22 cellular contexts compared by ENCODE assay signal in genomic region chr10:28284126-28284525, GRCh38. TPM values are rescaled to one million over a fixed set of nuclear protein-coding genes. Genes with fewer than 3 reads are reported as not detected.
DNase-seq lines count a peak whose midpoint lies in the region; ATAC-seq, FAIRE-seq and TF ChIP-seq lines count a peak whose summit lies in the region.
"Had no signal": no experiment of that assay in that cellular context is flagged by ENCODE, and none has a peak within 500 bp of the region (broad histone marks: within the 10 kb centered on the region; RNA-seq: fewer than 3 reads in every experiment).

No MANE protein-coding gene starts in this region.

- no peaks in the 10 kb centered on the region for H3K36me3 ChIP-seq in esophagus muscularis mucosa
- H3K36me3 ChIP-seq: colonic mucosa had no signal

- H3K27me3 Mint-ChIP-seq in progenitor cell of endocrine pancreas, result no peaks in the 10 kb centered on the region

- H3K36me3 Mint-ChIP-seq in progenitor cell of endocrine pancreas (ENCODE audit: insufficient read depth), result no peaks in the 10 kb centered on the region

- intact Hi-C loops in esophagus muscularis mucosa (cut with DNase I), result no loop called here

- TF ChIP-seq EP300 in esophagus muscularis mucosa (IDR thresholded peaks at IDR 0.05), result no peak

- no peak for ATAC-seq in HG02588 (IDR thresholded peaks at IDR 0.05; ENCODE audit: unreplicated experiment)

- no peaks in the 10 kb centered on the region for H3K27me3 ChIP-seq in esophagus muscularis mucosa
- H3K27me3 ChIP-seq: colonic mucosa had no signal

- no peaks in the 10 kb centered on the region for H3K9me3 ChIP-seq in esophagus muscularis mucosa
- H3K9me3 ChIP-seq: colonic mucosa had no signal

- no peak for TF ChIP-seq POLR2A in esophagus muscularis mucosa (IDR thresholded peaks at IDR 0.05; ENCODE audit: low read depth)

- H3K4me1 Mint-ChIP-seq in progenitor cell of endocrine pancreas (ENCODE audit: low read depth), result peaks cover 26% of the 10 kb centered on the region

- H3K9me3 Mint-ChIP-seq in progenitor cell of endocrine pancreas (ENCODE audit: low read depth), result no peaks in the 10 kb centered on the region

- peak overlapping the region; percentile 27 for H3K4me3 Mint-ChIP-seq in progenitor cell of endocrine pancreas (ENCODE audit: low read depth)

- peak overlapping the region; percentile 88 for H3K27ac Mint-ChIP-seq in progenitor cell of endocrine pancreas

- peak; percentile 70 for DNase-seq in ELF-1 (ENCODE audit: low read depth, low spot score)
- DNase-seq in NCI-H1436 treated with DMSO at 0.1 percent for 48 hours (lab: John Stamatoyannopoulos, UW), result peak; percentile 1
- DNase-seq in esophagus muscularis mucosa (ENCODE audit: extremely low spot score), result no peak
- no peak for DNase-seq in progenitor cell of endocrine pancreas (ENCODE audit: low spot score, unreplicated experiment)
- DNase-seq in D721Med (ENCODE audit: insufficient read length, low spot score), result no peak
- no peak for DNase-seq in SKM-1 treated with dmso at 0.1 percent for 144 hours (lab: John Stamatoyannopoulos, UW; ENCODE audit: unreplicated experiment)
- no peak for DNase-seq in RKO (ENCODE audit: low spot score)
- DNase-seq: activated effector memory CD4-positive, alpha-beta T cell treated with anti-CD3 and anti-CD28 coated beads, Interleukin-2, amount 50 U/mL, for 16 hours; AML-193; aorta; colonic mucosa; DMS153; IMR-90; mesenchymal stem cell; MV-4-11; NCI-H2107; NCI-H748 treated with DMSO at 0.1 percent for 48 hours; stimulated activated CD4-positive, alpha-beta T cell treated with anti-CD3 and anti-CD28 coated beads, Interleukin-1b, Interleukin-23, amount 100 ng/mL, for 48 hours; T-helper 1 cell had no signal

- peak overlapping the region; percentile 9 to 80 (median 22) for H3K27ac ChIP-seq in esophagus muscularis mucosa (replicated peaks in 1 of 4)
- H3K27ac ChIP-seq: colonic mucosa had no signal

- H3K4me1 ChIP-seq in esophagus muscularis mucosa, result peaks cover 20 to 72% (median 66%) of the 10 kb centered on the region in 4 donors
- H3K4me1 ChIP-seq: colonic mucosa had no signal

- no peak for FAIRE-seq in D721Med (lab: Jason Lieb, UNC)
- FAIRE-seq: endothelial cell of umbilical vein, GM18507 had no signal

- H3K4me3 ChIP-seq in esophagus muscularis mucosa, result no peak overlapping the region
- H3K4me3 ChIP-seq: colonic mucosa had no signal

- no peak for TF ChIP-seq CTCF in esophagus muscularis mucosa (IDR thresholded peaks at IDR 0.05)
- no peak for TF ChIP-seq CTCF in progenitor cell of endocrine pancreas (IDR thresholded peaks at IDR 0.05; ENCODE audit: unreplicated experiment)
- no peak for TF ChIP-seq CTCF in D721Med (IDR thresholded peaks at IDR 0.05; ENCODE audit: insufficient read depth, missing control alignments)

RNA-seq across cellular contexts. Expression of gene MPP7, which starts 18.7 kb away (rescaled TPM):
- total RNA-seq in esophagus muscularis mucosa (10 to 100 TPM; 30.3 to 59.1 (median 49.3) TPM), progenitor cell of endocrine pancreas (17.1 and 17.5 TPM in 2 replicates)

Comparison
In these comparisons a context has a peak if more than half of its experiments do, and no peak if none do; other contexts are left out.
1. DNase-seq: peak in ELF-1 (single experiment) and NCI-H1436 treated with DMSO at 0.1 percent for 48 hours (single experiment); none in esophagus muscularis mucosa (single experiment), progenitor cell of endocrine pancreas (single experiment), D721Med (single experiment), SKM-1 treated with dmso at 0.1 percent for 144 hours (single experiment) and RKO (single experiment).